ENCODE assay signal across 1 cellular context in the genomic region with DNA sequence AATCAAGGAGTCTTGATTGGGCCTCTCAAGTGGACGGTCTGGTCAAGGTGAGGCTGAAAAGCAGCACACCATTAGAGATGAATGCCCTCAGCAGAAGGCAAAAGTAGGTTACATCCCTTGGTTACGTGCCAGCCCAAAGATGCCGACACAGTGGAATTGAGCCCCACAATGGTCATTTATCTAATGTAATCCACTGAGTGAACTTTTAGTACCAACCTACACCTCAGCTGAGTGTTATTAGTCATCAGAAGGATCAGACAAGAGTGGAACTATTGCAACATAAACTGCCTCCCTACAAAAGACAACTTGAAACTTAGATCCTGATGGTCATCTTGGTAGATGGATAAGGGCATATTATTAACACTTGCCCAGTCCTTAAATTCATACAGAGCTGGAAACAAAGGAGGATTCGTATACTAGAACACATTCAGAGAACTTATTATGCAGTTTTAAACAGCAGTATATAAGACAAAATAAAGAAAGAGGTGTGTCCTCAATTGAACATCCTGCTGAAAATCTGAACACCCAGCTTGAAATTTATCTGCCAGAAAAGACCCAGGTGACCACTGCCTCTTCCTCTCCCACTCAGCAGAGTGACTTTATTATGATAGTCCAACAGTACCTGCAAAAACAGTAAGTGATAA.
TF ChIP-seq lines count a peak whose summit lies in the region.

No MANE protein-coding gene starts in this region.

TF ChIP-seq in WTC11, 78 proteins besides CTCF, POLR2A, EP300 and RAD21 (continued from another document):
- TF ChIP-seq, protein P1, sequence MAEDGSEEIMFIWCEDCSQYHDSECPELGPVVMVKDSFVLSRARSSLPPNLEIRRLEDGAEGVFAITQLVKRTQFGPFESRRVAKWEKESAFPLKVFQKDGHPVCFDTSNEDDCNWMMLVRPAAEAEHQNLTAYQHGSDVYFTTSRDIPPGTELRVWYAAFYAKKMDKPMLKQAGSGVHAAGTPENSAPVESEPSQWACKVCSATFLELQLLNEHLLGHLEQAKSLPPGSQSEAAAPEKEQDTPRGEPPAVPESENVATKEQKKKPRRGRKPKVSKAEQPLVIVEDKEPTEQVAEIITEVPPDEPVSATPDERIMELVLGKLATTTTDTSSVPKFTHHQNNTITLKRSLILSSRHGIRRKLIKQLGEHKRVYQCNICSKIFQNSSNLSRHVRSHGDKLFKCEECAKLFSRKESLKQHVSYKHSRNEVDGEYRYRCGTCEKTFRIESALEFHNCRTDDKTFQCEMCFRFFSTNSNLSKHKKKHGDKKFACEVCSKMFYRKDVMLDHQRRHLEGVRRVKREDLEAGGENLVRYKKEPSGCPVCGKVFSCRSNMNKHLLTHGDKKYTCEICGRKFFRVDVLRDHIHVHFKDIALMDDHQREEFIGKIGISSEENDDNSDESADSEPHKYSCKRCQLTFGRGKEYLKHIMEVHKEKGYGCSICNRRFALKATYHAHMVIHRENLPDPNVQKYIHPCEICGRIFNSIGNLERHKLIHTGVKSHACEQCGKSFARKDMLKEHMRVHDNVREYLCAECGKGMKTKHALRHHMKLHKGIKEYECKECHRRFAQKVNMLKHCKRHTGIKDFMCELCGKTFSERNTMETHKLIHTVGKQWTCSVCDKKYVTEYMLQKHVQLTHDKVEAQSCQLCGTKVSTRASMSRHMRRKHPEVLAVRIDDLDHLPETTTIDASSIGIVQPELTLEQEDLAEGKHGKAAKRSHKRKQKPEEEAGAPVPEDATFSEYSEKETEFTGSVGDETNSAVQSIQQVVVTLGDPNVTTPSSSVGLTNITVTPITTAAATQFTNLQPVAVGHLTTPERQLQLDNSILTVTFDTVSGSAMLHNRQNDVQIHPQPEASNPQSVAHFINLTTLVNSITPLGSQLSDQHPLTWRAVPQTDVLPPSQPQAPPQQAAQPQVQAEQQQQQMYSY (CRISPR knock-in tag; IDR thresholded peaks at IDR 0.05): no peak
- TF ChIP-seq, protein P2, sequence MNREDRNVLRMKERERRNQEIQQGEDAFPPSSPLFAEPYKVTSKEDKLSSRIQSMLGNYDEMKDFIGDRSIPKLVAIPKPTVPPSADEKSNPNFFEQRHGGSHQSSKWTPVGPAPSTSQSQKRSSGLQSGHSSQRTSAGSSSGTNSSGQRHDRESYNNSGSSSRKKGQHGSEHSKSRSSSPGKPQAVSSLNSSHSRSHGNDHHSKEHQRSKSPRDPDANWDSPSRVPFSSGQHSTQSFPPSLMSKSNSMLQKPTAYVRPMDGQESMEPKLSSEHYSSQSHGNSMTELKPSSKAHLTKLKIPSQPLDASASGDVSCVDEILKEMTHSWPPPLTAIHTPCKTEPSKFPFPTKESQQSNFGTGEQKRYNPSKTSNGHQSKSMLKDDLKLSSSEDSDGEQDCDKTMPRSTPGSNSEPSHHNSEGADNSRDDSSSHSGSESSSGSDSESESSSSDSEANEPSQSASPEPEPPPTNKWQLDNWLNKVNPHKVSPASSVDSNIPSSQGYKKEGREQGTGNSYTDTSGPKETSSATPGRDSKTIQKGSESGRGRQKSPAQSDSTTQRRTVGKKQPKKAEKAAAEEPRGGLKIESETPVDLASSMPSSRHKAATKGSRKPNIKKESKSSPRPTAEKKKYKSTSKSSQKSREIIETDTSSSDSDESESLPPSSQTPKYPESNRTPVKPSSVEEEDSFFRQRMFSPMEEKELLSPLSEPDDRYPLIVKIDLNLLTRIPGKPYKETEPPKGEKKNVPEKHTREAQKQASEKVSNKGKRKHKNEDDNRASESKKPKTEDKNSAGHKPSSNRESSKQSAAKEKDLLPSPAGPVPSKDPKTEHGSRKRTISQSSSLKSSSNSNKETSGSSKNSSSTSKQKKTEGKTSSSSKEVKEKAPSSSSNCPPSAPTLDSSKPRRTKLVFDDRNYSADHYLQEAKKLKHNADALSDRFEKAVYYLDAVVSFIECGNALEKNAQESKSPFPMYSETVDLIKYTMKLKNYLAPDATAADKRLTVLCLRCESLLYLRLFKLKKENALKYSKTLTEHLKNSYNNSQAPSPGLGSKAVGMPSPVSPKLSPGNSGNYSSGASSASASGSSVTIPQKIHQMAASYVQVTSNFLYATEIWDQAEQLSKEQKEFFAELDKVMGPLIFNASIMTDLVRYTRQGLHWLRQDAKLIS (CRISPR knock-in tag; IDR thresholded peaks at IDR 0.05; ENCODE audit: borderline replicate concordance): no peak
- TF ChIP-seq, protein P3, sequence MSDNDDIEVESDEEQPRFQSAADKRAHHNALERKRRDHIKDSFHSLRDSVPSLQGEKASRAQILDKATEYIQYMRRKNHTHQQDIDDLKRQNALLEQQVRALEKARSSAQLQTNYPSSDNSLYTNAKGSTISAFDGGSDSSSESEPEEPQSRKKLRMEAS (CRISPR knock-in tag; IDR thresholded peaks at IDR 0.05): no peak
- TF ChIP-seq, protein P4, sequence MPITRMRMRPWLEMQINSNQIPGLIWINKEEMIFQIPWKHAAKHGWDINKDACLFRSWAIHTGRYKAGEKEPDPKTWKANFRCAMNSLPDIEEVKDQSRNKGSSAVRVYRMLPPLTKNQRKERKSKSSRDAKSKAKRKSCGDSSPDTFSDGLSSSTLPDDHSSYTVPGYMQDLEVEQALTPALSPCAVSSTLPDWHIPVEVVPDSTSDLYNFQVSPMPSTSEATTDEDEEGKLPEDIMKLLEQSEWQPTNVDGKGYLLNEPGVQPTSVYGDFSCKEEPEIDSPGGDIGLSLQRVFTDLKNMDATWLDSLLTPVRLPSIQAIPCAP (CRISPR knock-in tag; IDR thresholded peaks at IDR 0.05): no peak
- TF ChIP-seq, protein P5, sequence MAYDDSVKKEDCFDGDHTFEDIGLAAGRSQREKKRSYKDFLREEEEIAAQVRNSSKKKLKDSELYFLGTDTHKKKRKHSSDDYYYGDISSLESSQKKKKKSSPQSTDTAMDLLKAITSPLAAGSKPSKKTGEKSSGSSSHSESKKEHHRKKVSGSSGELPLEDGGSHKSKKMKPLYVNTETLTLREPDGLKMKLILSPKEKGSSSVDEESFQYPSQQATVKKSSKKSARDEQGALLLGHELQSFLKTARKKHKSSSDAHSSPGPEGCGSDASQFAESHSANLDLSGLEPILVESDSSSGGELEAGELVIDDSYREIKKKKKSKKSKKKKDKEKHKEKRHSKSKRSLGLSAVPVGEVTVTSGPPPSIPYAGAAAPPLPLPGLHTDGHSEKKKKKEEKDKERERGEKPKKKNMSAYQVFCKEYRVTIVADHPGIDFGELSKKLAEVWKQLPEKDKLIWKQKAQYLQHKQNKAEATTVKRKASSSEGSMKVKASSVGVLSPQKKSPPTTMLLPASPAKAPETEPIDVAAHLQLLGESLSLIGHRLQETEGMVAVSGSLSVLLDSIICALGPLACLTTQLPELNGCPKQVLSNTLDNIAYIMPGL (CRISPR knock-in tag; IDR thresholded peaks at IDR 0.05): no peak
- no peak for TF ChIP-seq SMAD3 (CRISPR knock-in tag; IDR thresholded peaks at IDR 0.05; ENCODE audit: borderline replicate concordance)
- no peak for TF ChIP-seq ATF1 (CRISPR knock-in tag; IDR thresholded peaks at IDR 0.05)
TF ChIP-seq in WTC11: peak in this region for 0.
